In the genomic region with DNA sequence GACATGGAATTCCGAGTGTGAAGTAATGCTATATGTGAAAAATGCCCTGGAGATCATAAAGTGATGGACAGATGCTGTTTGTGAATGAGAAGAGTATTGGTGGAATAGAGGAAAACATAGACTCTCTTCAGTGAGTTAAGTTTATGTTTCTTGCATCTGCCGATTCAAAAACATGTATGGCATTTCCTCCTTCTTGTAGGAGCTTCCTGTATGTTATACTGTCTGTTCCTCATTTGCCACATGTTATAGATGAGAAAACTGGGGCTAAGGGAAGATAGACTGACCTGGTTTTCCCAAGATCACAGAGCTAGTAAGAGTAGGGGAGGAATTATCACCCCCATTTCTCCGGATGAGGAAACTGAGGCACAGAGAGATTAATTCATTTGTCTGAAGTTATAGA, we compare ENCODE assay signal across 1 cellular context.
TF ChIP-seq lines count a peak whose summit lies in the region.

No MANE protein-coding gene starts in this region.

TF ChIP-seq in endothelial cell of umbilical vein, 7 proteins besides CTCF, POLR2A, EP300 and RAD21:
- no peak for TF ChIP-seq JUN (IDR thresholded peaks at IDR 0.05; ENCODE audit: borderline replicate concordance, insufficient read depth, insufficient read length, low read depth)
- TF ChIP-seq FOS (IDR thresholded peaks at IDR 0.05; ENCODE audit: borderline replicate concordance, insufficient read depth, low read length): no peak
- TF ChIP-seq GATA2 (IDR thresholded peaks at IDR 0.05; ENCODE audit: insufficient read depth, insufficient read length, low read depth, low read length): no peak
- TF ChIP-seq MYC (IDR thresholded peaks at IDR 0.05; ENCODE audit: low read depth, low read length): no peak
- TF ChIP-seq, protein P1, sequence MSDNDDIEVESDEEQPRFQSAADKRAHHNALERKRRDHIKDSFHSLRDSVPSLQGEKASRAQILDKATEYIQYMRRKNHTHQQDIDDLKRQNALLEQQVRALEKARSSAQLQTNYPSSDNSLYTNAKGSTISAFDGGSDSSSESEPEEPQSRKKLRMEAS (IDR thresholded peaks at IDR 0.05; ENCODE audit: insufficient read depth, insufficient read length): no peak
